ENCODE assay signal across 1 cellular context in the genomic region with DNA sequence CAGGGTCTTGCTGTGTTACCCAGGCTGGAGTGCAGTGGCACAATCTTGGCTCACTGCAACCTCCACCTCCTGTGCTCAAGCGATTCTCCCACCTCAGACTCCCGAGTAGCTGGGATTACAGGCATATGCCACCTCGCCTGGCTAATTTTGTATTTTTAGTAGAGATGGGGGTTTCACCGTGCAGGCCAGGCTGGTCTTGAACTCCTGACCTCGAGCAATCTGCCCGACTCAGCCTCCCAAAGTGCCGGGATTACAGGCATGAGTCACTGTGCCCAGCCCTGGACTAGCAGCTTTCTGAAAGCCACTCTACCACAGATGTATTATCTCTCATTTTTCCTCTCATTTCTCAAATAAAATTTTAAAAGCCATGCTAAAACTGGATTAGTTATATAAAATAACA.
TF ChIP-seq lines count a peak whose summit lies in the region.
"Not testable (repeated sequence)": the region's sequence is repeated elsewhere in the genome, so short reads cannot be mapped to it uniquely, and the experiment has no call there.

No MANE protein-coding gene starts in this region.

TF ChIP-seq in K562, 482 proteins besides CTCF, POLR2A, EP300 and RAD21:
- TF ChIP-seq, protein P1, sequence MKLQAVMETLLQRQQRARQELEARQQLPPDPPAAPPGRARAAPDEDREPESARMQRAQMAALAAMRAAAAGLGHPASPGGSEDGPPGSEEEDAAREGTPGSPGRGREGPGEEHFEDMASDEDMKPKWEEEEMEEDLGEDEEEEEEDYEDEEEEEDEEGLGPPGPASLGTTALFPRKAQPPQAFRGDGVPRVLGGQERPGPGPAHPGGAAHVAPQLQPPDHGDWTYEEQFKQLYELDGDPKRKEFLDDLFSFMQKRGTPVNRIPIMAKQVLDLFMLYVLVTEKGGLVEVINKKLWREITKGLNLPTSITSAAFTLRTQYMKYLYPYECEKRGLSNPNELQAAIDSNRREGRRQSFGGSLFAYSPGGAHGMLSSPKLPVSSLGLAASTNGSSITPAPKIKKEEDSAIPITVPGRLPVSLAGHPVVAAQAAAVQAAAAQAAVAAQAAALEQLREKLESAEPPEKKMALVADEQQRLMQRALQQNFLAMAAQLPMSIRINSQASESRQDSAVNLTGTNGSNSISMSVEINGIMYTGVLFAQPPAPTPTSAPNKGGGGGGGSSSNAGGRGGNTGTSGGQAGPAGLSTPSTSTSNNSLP (IDR thresholded peaks at IDR 0.05; ENCODE audit: borderline replicate concordance, low read depth, low read length), result 0 out of 2 replicates have a peak, but pooled peaks have one; percentile 7
- peak; percentile 70 for TF ChIP-seq TCF3 (CRISPR knock-in tag; IDR thresholded peaks at IDR 0.05)
- peak; percentile 61; the same call in 1 of the 2 replicates for TF ChIP-seq NCOR1 (IDR thresholded peaks at IDR 0.05)
- TF ChIP-seq HDAC1 (IDR thresholded peaks at IDR 0.05), result peak in 1 of 2 experiments; percentile 45; a peak in 2 of 4 replicates
- TF ChIP-seq, protein P2, sequence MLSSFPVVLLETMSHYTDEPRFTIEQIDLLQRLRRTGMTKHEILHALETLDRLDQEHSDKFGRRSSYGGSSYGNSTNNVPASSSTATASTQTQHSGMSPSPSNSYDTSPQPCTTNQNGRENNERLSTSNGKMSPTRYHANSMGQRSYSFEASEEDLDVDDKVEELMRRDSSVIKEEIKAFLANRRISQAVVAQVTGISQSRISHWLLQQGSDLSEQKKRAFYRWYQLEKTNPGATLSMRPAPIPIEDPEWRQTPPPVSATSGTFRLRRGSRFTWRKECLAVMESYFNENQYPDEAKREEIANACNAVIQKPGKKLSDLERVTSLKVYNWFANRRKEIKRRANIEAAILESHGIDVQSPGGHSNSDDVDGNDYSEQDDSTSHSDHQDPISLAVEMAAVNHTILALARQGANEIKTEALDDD (IDR thresholded peaks at IDR 0.05), result 0 out of 2 replicates have a peak, but pooled peaks have one; percentile 52
- peak; percentile 85 to 89 for TF ChIP-seq KDM1A (IDR thresholded peaks at IDR 0.05)
- TF ChIP-seq TCF7 (IDR thresholded peaks at IDR 0.05; ENCODE audit: borderline replicate concordance), result peak; percentile 9; the same call in 1 of the 2 replicates
- peak; percentile 51 for TF ChIP-seq BCOR (IDR thresholded peaks at IDR 0.05)
- peak; percentile 64 for TF ChIP-seq TEAD4 (IDR thresholded peaks at IDR 0.05; ENCODE audit: low read length)
- not testable (repeated sequence) for TF ChIP-seq TEAD4 (CRISPR knock-in tag; IDR thresholded peaks at IDR 0.05; ENCODE audit: borderline replicate concordance); NR2C1 (tag; IDR thresholded peaks at IDR 0.05); MYNN (CRISPR knock-in tag; IDR thresholded peaks at IDR 0.05)
- peak; percentile 84 for TF ChIP-seq CBFA2T3 (IDR thresholded peaks at IDR 0.05)
- TF ChIP-seq SMARCA4 (IDR thresholded peaks at IDR 0.05), result peak; percentile 74
- TF ChIP-seq SMARCE1 (IDR thresholded peaks at IDR 0.05), result peak; percentile 85
- TF ChIP-seq STAT5A (IDR thresholded peaks at IDR 0.05; ENCODE audit: borderline replicate concordance, low read length), result peak; percentile 51; the same call in 1 of the 2 replicates
- TF ChIP-seq SMAD4 (CRISPR knock-in tag; conservative IDR thresholded peaks at IDR 0.05), result peak; percentile 12; the same call in 1 of the 2 replicates
- peak; percentile 45; the same call in 1 of the 2 replicates for TF ChIP-seq TAL1 (IDR thresholded peaks at IDR 0.05)
- peak; percentile 74 for TF ChIP-seq CBFA2T2 (conservative IDR thresholded peaks at IDR 0.05)
- TF ChIP-seq DPF2 (IDR thresholded peaks at IDR 0.05), result peak; percentile 88
- peak; percentile 25; the same call in 1 of the 2 replicates for TF ChIP-seq EHMT2 (IDR thresholded peaks at IDR 0.05)
- 0 out of 2 replicates have a peak, but pooled peaks have one; percentile 23 for TF ChIP-seq NR2C1 (IDR thresholded peaks at IDR 0.05)
- TF ChIP-seq, protein P3, sequence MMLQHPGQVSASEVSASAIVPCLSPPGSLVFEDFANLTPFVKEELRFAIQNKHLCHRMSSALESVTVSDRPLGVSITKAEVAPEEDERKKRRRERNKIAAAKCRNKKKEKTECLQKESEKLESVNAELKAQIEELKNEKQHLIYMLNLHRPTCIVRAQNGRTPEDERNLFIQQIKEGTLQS (IDR thresholded peaks at IDR 0.05), result peak; percentile 81
- TF ChIP-seq, protein P3 (CRISPR knock-in tag; conservative IDR thresholded peaks at IDR 0.05), result not testable (repeated sequence)
- TF ChIP-seq ADNP (tag; IDR thresholded peaks at IDR 0.05), result peak; percentile 67; the same call in 1 of the 2 replicates
- peak; percentile 38; the same call in 1 of the 2 replicates for TF ChIP-seq DMBX1 (CRISPR knock-in tag; IDR thresholded peaks at IDR 0.05; ENCODE audit: borderline replicate concordance)
- peak; percentile 75 for TF ChIP-seq FOSL1 (tag; conservative IDR thresholded peaks at IDR 0.05)
- TF ChIP-seq RCOR1 (IDR thresholded peaks at IDR 0.05; ENCODE audit: borderline replicate concordance in 1 of 2, low read depth in 2 of 2, low read length in 2 of 2), result peak in 1 of 2 experiments; percentile 60; a peak in 1 of 4 replicates
- peak; percentile 29; the same call in 1 of the 2 replicates for TF ChIP-seq HDAC2 (IDR thresholded peaks at IDR 0.05)
- TF ChIP-seq, protein P4, sequence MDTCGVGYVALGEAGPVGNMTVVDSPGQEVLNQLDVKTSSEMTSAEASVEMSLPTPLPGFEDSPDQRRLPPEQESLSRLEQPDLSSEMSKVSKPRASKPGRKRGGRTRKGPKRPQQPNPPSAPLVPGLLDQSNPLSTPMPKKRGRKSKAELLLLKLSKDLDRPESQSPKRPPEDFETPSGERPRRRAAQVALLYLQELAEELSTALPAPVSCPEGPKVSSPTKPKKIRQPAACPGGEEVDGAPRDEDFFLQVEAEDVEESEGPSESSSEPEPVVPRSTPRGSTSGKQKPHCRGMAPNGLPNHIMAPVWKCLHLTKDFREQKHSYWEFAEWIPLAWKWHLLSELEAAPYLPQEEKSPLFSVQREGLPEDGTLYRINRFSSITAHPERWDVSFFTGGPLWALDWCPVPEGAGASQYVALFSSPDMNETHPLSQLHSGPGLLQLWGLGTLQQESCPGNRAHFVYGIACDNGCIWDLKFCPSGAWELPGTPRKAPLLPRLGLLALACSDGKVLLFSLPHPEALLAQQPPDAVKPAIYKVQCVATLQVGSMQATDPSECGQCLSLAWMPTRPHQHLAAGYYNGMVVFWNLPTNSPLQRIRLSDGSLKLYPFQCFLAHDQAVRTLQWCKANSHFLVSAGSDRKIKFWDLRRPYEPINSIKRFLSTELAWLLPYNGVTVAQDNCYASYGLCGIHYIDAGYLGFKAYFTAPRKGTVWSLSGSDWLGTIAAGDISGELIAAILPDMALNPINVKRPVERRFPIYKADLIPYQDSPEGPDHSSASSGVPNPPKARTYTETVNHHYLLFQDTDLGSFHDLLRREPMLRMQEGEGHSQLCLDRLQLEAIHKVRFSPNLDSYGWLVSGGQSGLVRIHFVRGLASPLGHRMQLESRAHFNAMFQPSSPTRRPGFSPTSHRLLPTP (IDR thresholded peaks at IDR 0.05; ENCODE audit: borderline replicate concordance, extremely low read depth, insufficient read length), result peak; percentile 53
- TF ChIP-seq NFIC (IDR thresholded peaks at IDR 0.05), result 0 out of 2 replicates have a peak, but pooled peaks have one; percentile 17
- TF ChIP-seq ARID1B (IDR thresholded peaks at IDR 0.05), result peak; percentile 84
- 0 out of 2 replicates have a peak, but pooled peaks have one; percentile 31 for TF ChIP-seq CREM (IDR thresholded peaks at IDR 0.05; ENCODE audit: low read depth)
- TF ChIP-seq MYNN (IDR thresholded peaks at IDR 0.05), result peak; percentile 50; the same call in 1 of the 2 replicates
- TF ChIP-seq JUND (IDR thresholded peaks at IDR 0.05; ENCODE audit: borderline replicate concordance, low read depth, low read length), result peak; percentile 86
- TF ChIP-seq JUND (tag; IDR thresholded peaks at IDR 0.05; ENCODE audit: borderline replicate concordance, low read depth, low read length), result peak; percentile 84; the same call in 2 of the 3 replicates
- TF ChIP-seq, protein P5, sequence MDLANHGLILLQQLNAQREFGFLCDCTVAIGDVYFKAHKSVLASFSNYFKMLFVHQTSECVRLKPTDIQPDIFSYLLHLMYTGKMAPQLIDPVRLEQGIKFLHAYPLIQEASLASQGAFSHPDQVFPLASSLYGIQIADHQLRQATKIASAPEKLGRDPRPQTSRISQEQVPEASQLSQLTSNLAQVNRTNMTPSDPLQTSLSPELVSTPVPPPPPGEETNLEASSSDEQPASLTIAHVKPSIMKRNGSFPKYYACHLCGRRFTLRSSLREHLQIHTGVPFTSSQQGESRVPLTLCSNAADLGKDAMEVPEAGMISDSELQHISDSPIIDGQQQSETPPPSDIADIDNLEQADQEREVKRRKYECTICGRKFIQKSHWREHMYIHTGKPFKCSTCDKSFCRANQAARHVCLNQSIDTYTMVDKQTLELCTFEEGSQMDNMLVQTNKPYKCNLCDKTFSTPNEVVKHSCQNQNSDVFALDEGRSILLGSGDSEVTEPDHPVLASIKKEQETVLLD (IDR thresholded peaks at IDR 0.05), result peak; percentile 59; the same call in 1 of the 2 replicates
TF ChIP-seq in K562: peak in this region for 32; not testable (repeated sequence) for 450.
